In genomic region chr10:111075577-111076185, GRCh38 we compare ENCODE assay signal across 9 cellular contexts. TPM values are rescaled to one million over a fixed set of nuclear protein-coding genes. Genes with fewer than 3 reads are reported as not detected.
DNase-seq lines count a peak whose midpoint lies in the region; ATAC-seq, FAIRE-seq and TF ChIP-seq lines count a peak whose summit lies in the region.
"Had no signal": no experiment of that assay in that cellular context is flagged by ENCODE, and none has a peak within 500 bp of the region (broad histone marks: within the 10 kb centered on the region; RNA-seq: fewer than 3 reads in every experiment).

No MANE protein-coding gene starts in this region.

- H4K20me1 ChIP-seq in endothelial cell of umbilical vein (replicated peaks; ENCODE audit: control insufficient read depth, extremely low read depth, insufficient read depth, low read length) = no peaks in the 10 kb centered on the region

- peak overlapping the region; percentile 42 for H3K4me2 ChIP-seq in endothelial cell of umbilical vein (ENCODE audit: insufficient read depth, low read length)

- H3K4me3 ChIP-seq in MG63 (peak overlapping the region; percentile 50), endothelial cell of umbilical vein (replicated peaks in 1 of 3; ENCODE audit: insufficient read depth in 1 of 3, low read depth in 1 of 3, low read length in 3 of 3) (no peak overlapping the region), skeletal muscle cell (ENCODE audit: low read depth, low read length) (peak overlapping the region; percentile 49)

- peaks cover 5% of the 10 kb centered on the region for H3K27me3 ChIP-seq in MG63
- peaks cover 40 to 68% of the 10 kb centered on the region in 2 experiments for H3K27me3 ChIP-seq in endothelial cell of umbilical vein (ENCODE audit: control insufficient read depth in 2 of 2, insufficient read depth in 2 of 2, low read length in 2 of 2)

- H3K79me2 ChIP-seq in endothelial cell of umbilical vein (ENCODE audit: control insufficient read depth, insufficient read depth, low read length) = no peaks in the 10 kb centered on the region

- dilution Hi-C loops in endothelial cell of umbilical vein (cut with MboI; ENCODE audit: extremely low pct_ligation_motif_present, low sequenced_read_pairs) = no loop called here

- no peak for FAIRE-seq in endothelial cell of umbilical vein (lab: Jason Lieb, UNC)

- H3K36me3 ChIP-seq in MG63 = no peaks in the 10 kb centered on the region
- H3K36me3 ChIP-seq in endothelial cell of umbilical vein (ENCODE audit: control insufficient read depth in 2 of 2, extremely low read depth in 1 of 2, insufficient read depth in 2 of 2, low read length in 2 of 2) = no peaks in the 10 kb centered on the region

- TF ChIP-seq POLR2A in endothelial cell of umbilical vein (IDR thresholded peaks at IDR 0.05; ENCODE audit: low read depth, low read length) = no peak

- no peak overlapping the region for H3K9ac ChIP-seq in endothelial cell of umbilical vein (replicated peaks; ENCODE audit: extremely low read depth, insufficient read depth, low read length)

- BruUV-seq in endothelial cell of umbilical vein (replicated peaks; lab: Mats Ljungman, UMichigan) = no TSS peak

- H3K27ac ChIP-seq in endothelial cell of umbilical vein (ENCODE audit: insufficient read depth, low read depth, low read length) (no peak overlapping the region), RWPE1 (no peak overlapping the region)

- intact Hi-C loops in endothelial cell of umbilical vein (cut with micrococcal nuclease) = loop anchor here (1.0 to 5.0 kb wide), 5 partner anchors 157 to 1239 kb away; partner anchors contain the start of genes BBIP1 and SHOC2

- no peak overlapping the region for H2AFZ ChIP-seq in endothelial cell of umbilical vein (ENCODE audit: low read depth, low read length)

- DNase-seq in MG63 = no peak
- DNase-seq in endothelial cell of umbilical vein (ENCODE audit: low read depth, low spot score) = no peak
- no peak for DNase-seq in skeletal muscle cell (ENCODE audit: low read depth)
- DNase-seq in RWPE1 (ENCODE audit: low spot score) = no peak

- H3K9me3 ChIP-seq in MG63 = no peaks in the 10 kb centered on the region
- H3K9me3 ChIP-seq in endothelial cell of umbilical vein (replicated peaks; ENCODE audit: control insufficient read depth, insufficient read depth, low read length) = no peaks in the 10 kb centered on the region

- POLR2A ChIA-PET in endothelial cell of umbilical vein (lab: Charles Lee) (no interaction called here), RWPE1 (lab: Yijun Ruan, JAX; ENCODE audit: low non-redundant PET) (no interaction called here)

- CTCF ChIA-PET in endothelial cell of umbilical vein (lab: Charles Lee) = interaction anchor here (1.3 to 3.3 kb wide), 4 partner anchors 11 to 1061 kb away, joined by 4 to 36 read pairs (median 7); no protein-coding TSS in a partner anchor
- CTCF ChIA-PET in RWPE1 (lab: Yijun Ruan, JAX) = interaction anchor here (0.6 to 1.9 kb wide), 11 partner anchors 8 to 1062 kb away, joined by 3 to 11 read pairs (median 4); no protein-coding TSS in a partner anchor

- H3K9me1 ChIP-seq in endothelial cell of umbilical vein (replicated peaks; ENCODE audit: control insufficient read depth, extremely low read depth, insufficient read depth, low read length) = no peaks in the 10 kb centered on the region

- H3K4me1 ChIP-seq in endothelial cell of umbilical vein (ENCODE audit: control insufficient read depth, extremely low read depth, insufficient read depth, low read length) = peaks cover 17% of the 10 kb centered on the region

- TF ChIP-seq CTCF in endothelial cell of umbilical vein (IDR thresholded peaks at IDR 0.05; ENCODE audit: extremely low read depth in 1 of 2, insufficient read depth in 1 of 2, low read depth in 1 of 2, low read length in 2 of 2) (no peak), RWPE1 (conservative IDR thresholded peaks at IDR 0.05; ENCODE audit: low read depth) (no peak)

- peak; percentile 6 for ATAC-seq in GM19043 (IDR thresholded peaks at IDR 0.05; ENCODE audit: low read depth, unreplicated experiment)
- ATAC-seq in HG02973 (IDR thresholded peaks at IDR 0.05; ENCODE audit: unreplicated experiment) = no peak
- no peak for ATAC-seq in GM18868 (IDR thresholded peaks at IDR 0.05; ENCODE audit: unreplicated experiment)
- no peak for ATAC-seq in HG02938 (IDR thresholded peaks at IDR 0.05; ENCODE audit: unreplicated experiment)

TF ChIP-seq in endothelial cell of umbilical vein, 7 proteins besides CTCF, POLR2A, EP300 and RAD21:
- TF ChIP-seq MAX (IDR thresholded peaks at IDR 0.05; ENCODE audit: insufficient read depth, insufficient read length) = no peak
- TF ChIP-seq JUN (IDR thresholded peaks at IDR 0.05; ENCODE audit: borderline replicate concordance, insufficient read depth, insufficient read length, low read depth) = no peak
- no peak for TF ChIP-seq POLR2AphosphoS5 (IDR thresholded peaks at IDR 0.05; ENCODE audit: insufficient read depth, low read depth, low read length)
- no peak for TF ChIP-seq MYC (IDR thresholded peaks at IDR 0.05; ENCODE audit: low read depth, low read length)

RNA-seq across cellular contexts. Expression of gene ADRA2A, which starts 1.1 kb away (rescaled TPM):
- total RNA-seq in MG63 (2014; rRNA removed; shearing (Covaris generic); ENCODE audit: low replicate concordance) = 0.37 TPM in 1 of 2 replicates, not detected in the other
- not detected in 2 replicates for total RNA-seq in endothelial cell of umbilical vein
- 0.03 TPM in 2 replicates for polyA plus RNA-seq in endothelial cell of umbilical vein
- polyA plus RNA-seq in endothelial cell of umbilical vein (2011; cell fraction: cytosol; rRNA removed) = 0.01 TPM in 1 of 2 replicates, not detected in the other
- 0.07 TPM in 2 replicates for polyA plus RNA-seq in endothelial cell of umbilical vein (2011; cell fraction: nucleus; rRNA removed)
- not detected in 2 replicates for polyA plus RNA-seq in endothelial cell of umbilical vein (2012)
- polyA minus RNA-seq in endothelial cell of umbilical vein = not detected in 2 replicates
- polyA minus RNA-seq in endothelial cell of umbilical vein (2011; cell fraction: cytosol; rRNA and poly(A)+ RNA removed) = not detected
- not detected in 2 replicates for polyA minus RNA-seq in endothelial cell of umbilical vein (2011; cell fraction: nucleus; rRNA and poly(A)+ RNA removed)
- total RNA-seq: activated CD8-positive, alpha-beta memory T cell treated with anti-CD3 and anti-CD28 coated beads for 36 hours had no signal

Comparison
In these comparisons a context has a peak if more than half of its experiments do, and no peak if none do; other contexts are left out.
1. H3K4me3 ChIP-seq: peak in MG63 (single experiment) and skeletal muscle cell (single experiment); none in endothelial cell of umbilical vein (0 of 3).